In genomic region chr4:997375-998071, GRCh38 we compare ENCODE assay signal across 1 cellular context.
A peak's percentile ranks its signal among the peaks of the same experiment; 100 is the strongest.
TF ChIP-seq lines count a peak whose summit lies in the region.

No MANE protein-coding gene starts in this region.

TF ChIP-seq in K562, 482 proteins besides CTCF, POLR2A, EP300 and RAD21 (continued from another document):
- TF ChIP-seq ZNF398 (CRISPR knock-in tag; IDR thresholded peaks at IDR 0.05) (no peak), SREBF1 (IDR thresholded peaks at IDR 0.05; ENCODE audit: borderline replicate concordance, low read depth, low read length) (no peak), SMARCC2 (IDR thresholded peaks at IDR 0.05; ENCODE audit: low read depth) (no peak), CBX1 (IDR thresholded peaks at IDR 0.05; ENCODE audit: low read depth) (no peak), ZNF584 (CRISPR knock-in tag; IDR thresholded peaks at IDR 0.05; ENCODE audit: low read depth) (no peak), NCOA6 (IDR thresholded peaks at IDR 0.05) (no peak), HDAC2 (IDR thresholded peaks at IDR 0.05) (no peak), MNT (conservative IDR thresholded peaks at IDR 0.05) (no peak), ZNF311 (CRISPR knock-in tag; IDR thresholded peaks at IDR 0.05) (no peak), NEUROD1 (IDR thresholded peaks at IDR 0.05; ENCODE audit: borderline replicate concordance, low read depth, low read length, partially characterized antibody) (no peak), ZBTB1 (CRISPR knock-in tag; IDR thresholded peaks at IDR 0.05; ENCODE audit: borderline replicate concordance, low read depth) (peak; percentile 38; the same call in 1 of the 2 replicates), GATAD2B (IDR thresholded peaks at IDR 0.05; ENCODE audit: borderline replicate concordance) (peak; percentile 41; the same call in 1 of the 2 replicates), HDAC8 (tag; IDR thresholded peaks at IDR 0.05) (no peak), ELF1 (tag; IDR thresholded peaks at IDR 0.05) (no peak), BRCA1 (IDR thresholded peaks at IDR 0.05) (no peak), BRCA1 (CRISPR knock-in tag; IDR thresholded peaks at IDR 0.05) (no peak), AFF4 (CRISPR knock-in tag; IDR thresholded peaks at IDR 0.05) (peak; percentile 57; the same call in 1 of the 2 replicates), FOXM1 (IDR thresholded peaks at IDR 0.05; ENCODE audit: low read depth) (no peak), FOXM1 (CRISPR knock-in tag; IDR thresholded peaks at IDR 0.05; ENCODE audit: low read depth) (no peak), MAZ (CRISPR knock-in tag; conservative IDR thresholded peaks at IDR 0.05 in 1 of 2, IDR thresholded peaks at IDR 0.05 in 1 of 2) (peak; percentile 41 to 70; a peak in 3 of 4 replicates), KAT8 (IDR thresholded peaks at IDR 0.05; ENCODE audit: low read depth) (no peak), NFATC3 (IDR thresholded peaks at IDR 0.05) (no peak), SP2 (IDR thresholded peaks at IDR 0.05; ENCODE audit: extremely low read depth, low read depth, low read length, poor library complexity, severe bottlenecking) (no peak)
- TF ChIP-seq, protein P1, sequence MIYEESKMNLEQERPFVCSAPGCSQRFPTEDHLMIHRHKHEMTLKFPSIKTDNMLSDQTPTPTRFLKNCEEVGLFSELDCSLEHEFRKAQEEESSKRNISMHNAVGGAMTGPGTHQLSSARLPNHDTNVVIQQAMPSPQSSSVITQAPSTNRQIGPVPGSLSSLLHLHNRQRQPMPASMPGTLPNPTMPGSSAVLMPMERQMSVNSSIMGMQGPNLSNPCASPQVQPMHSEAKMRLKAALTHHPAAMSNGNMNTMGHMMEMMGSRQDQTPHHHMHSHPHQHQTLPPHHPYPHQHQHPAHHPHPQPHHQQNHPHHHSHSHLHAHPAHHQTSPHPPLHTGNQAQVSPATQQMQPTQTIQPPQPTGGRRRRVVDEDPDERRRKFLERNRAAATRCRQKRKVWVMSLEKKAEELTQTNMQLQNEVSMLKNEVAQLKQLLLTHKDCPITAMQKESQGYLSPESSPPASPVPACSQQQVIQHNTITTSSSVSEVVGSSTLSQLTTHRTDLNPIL (CRISPR knock-in tag; IDR thresholded peaks at IDR 0.05): no peak
- TF ChIP-seq, protein P2, sequence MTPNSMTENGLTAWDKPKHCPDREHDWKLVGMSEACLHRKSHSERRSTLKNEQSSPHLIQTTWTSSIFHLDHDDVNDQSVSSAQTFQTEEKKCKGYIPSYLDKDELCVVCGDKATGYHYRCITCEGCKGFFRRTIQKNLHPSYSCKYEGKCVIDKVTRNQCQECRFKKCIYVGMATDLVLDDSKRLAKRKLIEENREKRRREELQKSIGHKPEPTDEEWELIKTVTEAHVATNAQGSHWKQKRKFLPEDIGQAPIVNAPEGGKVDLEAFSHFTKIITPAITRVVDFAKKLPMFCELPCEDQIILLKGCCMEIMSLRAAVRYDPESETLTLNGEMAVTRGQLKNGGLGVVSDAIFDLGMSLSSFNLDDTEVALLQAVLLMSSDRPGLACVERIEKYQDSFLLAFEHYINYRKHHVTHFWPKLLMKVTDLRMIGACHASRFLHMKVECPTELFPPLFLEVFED (CRISPR knock-in tag; conservative IDR thresholded peaks at IDR 0.05): no peak
- TF ChIP-seq, protein P3, sequence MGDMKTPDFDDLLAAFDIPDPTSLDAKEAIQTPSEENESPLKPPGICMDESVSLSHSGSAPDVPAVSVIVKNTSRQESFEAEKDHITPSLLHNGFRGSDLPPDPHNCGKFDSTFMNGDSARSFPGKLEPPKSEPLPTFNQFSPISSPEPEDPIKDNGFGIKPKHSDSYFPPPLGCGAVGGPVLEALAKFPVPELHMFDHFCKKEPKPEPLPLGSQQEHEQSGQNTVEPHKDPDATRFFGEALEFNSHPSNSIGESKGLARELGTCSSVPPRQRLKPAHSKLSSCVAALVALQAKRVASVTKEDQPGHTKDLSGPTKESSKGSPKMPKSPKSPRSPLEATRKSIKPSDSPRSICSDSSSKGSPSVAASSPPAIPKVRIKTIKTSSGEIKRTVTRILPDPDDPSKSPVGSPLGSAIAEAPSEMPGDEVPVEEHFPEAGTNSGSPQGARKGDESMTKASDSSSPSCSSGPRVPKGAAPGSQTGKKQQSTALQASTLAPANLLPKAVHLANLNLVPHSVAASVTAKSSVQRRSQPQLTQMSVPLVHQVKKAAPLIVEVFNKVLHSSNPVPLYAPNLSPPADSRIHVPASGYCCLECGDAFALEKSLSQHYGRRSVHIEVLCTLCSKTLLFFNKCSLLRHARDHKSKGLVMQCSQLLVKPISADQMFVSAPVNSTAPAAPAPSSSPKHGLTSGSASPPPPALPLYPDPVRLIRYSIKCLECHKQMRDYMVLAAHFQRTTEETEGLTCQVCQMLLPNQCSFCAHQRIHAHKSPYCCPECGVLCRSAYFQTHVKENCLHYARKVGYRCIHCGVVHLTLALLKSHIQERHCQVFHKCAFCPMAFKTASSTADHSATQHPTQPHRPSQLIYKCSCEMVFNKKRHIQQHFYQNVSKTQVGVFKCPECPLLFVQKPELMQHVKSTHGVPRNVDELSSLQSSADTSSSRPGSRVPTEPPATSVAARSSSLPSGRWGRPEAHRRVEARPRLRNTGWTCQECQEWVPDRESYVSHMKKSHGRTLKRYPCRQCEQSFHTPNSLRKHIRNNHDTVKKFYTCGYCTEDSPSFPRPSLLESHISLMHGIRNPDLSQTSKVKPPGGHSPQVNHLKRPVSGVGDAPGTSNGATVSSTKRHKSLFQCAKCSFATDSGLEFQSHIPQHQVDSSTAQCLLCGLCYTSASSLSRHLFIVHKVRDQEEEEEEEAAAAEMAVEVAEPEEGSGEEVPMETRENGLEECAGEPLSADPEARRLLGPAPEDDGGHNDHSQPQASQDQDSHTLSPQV (IDR thresholded peaks at IDR 0.05): peak; percentile 59; the same call in 1 of the 2 replicates
- TF ChIP-seq, protein P4, sequence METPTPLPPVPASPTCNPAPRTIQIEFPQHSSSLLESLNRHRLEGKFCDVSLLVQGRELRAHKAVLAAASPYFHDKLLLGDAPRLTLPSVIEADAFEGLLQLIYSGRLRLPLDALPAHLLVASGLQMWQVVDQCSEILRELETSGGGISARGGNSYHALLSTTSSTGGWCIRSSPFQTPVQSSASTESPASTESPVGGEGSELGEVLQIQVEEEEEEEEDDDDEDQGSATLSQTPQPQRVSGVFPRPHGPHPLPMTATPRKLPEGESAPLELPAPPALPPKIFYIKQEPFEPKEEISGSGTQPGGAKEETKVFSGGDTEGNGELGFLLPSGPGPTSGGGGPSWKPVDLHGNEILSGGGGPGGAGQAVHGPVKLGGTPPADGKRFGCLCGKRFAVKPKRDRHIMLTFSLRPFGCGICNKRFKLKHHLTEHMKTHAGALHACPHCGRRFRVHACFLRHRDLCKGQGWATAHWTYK (CRISPR knock-in tag; IDR thresholded peaks at IDR 0.05): 0 out of 2 replicates have a peak, but pooled peaks have one; percentile 55
TF ChIP-seq in K562: peak in this region for 45.
